In the genomic region with DNA sequence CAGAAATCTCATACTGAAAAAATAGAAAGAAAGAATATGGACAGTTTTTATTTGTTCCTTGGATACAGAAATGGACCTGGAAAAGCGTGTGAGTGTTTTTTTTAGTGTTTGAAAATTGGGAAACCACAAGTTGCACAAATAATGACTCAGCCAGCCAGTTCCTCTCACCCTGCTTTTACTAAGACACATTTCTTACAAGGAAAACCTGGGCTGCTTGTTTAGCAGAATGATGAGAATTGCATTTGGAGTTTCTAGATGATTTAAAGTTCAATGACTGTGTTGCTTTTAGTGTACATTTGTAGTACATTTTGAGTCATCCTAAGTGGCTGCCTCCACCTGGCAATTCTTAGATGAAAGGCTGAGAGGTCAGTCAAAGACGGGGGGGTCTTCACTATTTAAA, we compare ENCODE assay signal across 10 cellular contexts.
DNase-seq lines count a peak whose midpoint lies in the region; ATAC-seq and TF ChIP-seq lines count a peak whose summit lies in the region.
"Had no signal": no experiment of that assay in that cellular context is flagged by ENCODE, and none has a peak within 500 bp of the region (broad histone marks: within the 10 kb centered on the region; RNA-seq: fewer than 3 reads in every experiment).

No MANE protein-coding gene starts in this region.

- H3K9me3 Mint-ChIP-seq in activated naive CD4-positive, alpha-beta T cell treated with anti-CD3 and anti-CD28 coated beads, Interleukin-2, amount 10 ng/mL, durations not matched to agents 7 days and 5 days = no peaks in the 10 kb centered on the region
- H3K9me3 Mint-ChIP-seq in effector memory CD8-positive, alpha-beta T cell = peaks cover 4 to 16% of the 10 kb centered on the region in 2 donors

- H3K4me3 Mint-ChIP-seq in activated naive CD4-positive, alpha-beta T cell treated with anti-CD3 and anti-CD28 coated beads, Interleukin-2, amount 10 ng/mL, durations not matched to agents 7 days and 5 days = no peak overlapping the region
- no peak overlapping the region for H3K4me3 Mint-ChIP-seq in effector memory CD8-positive, alpha-beta T cell
- H3K4me3 Mint-ChIP-seq: activated naive CD8-positive, alpha-beta T cell; naive B cell had no signal

- no peak overlapping the region for H3K27ac Mint-ChIP-seq in activated naive CD4-positive, alpha-beta T cell treated with anti-CD3 and anti-CD28 coated beads, Interleukin-2, amount 10 ng/mL, durations not matched to agents 7 days and 5 days
- H3K27ac Mint-ChIP-seq in effector memory CD8-positive, alpha-beta T cell = no peak overlapping the region
- H3K27ac Mint-ChIP-seq: activated naive CD8-positive, alpha-beta T cell; naive B cell had no signal

- peak; percentile 93 for DNase-seq in LHCN-M2 (ENCODE audit: low read depth)
- peak; percentile 87 for DNase-seq in choroid plexus epithelial cell (ENCODE audit: low read depth)
- peak; percentile 31 for DNase-seq in osteoblast (ENCODE audit: insufficient read length, low spot score, missing footprints)
- DNase-seq in activated naive CD4-positive, alpha-beta T cell treated with anti-CD3 and anti-CD28 coated beads, Interleukin-2, amount 10 ng/mL, durations not matched to agents 7 days and 5 days = no peak
- no peak for DNase-seq in GM19238 (ENCODE audit: insufficient read length, low spot score)
- no peak for DNase-seq in effector memory CD8-positive, alpha-beta T cell
- DNase-seq: naive B cell had no signal

- H4K20me1 ChIP-seq in osteoblast (ENCODE audit: insufficient read depth, low read length) = no peaks in the 10 kb centered on the region

- H3K27ac ChIP-seq in osteoblast (ENCODE audit: low read depth, low read length) = no peak overlapping the region

- no peak overlapping the region for H3K4me2 ChIP-seq in osteoblast (ENCODE audit: insufficient read depth, low read length)

- H3K79me2 ChIP-seq in osteoblast (ENCODE audit: insufficient read depth, low read length) = no peaks in the 10 kb centered on the region

- no peaks in the 10 kb centered on the region for H3K36me3 Mint-ChIP-seq in activated naive CD4-positive, alpha-beta T cell treated with anti-CD3 and anti-CD28 coated beads, Interleukin-2, amount 10 ng/mL, durations not matched to agents 7 days and 5 days
- no peaks in the 10 kb centered on the region for H3K36me3 Mint-ChIP-seq in effector memory CD8-positive, alpha-beta T cell (ENCODE audit: insufficient read depth)
- H3K36me3 Mint-ChIP-seq: activated naive CD8-positive, alpha-beta T cell; naive B cell had no signal

- TF ChIP-seq CTCF in choroid plexus epithelial cell (conservative IDR thresholded peaks at IDR 0.05; ENCODE audit: low read depth, low read length) (no peak), osteoblast (IDR thresholded peaks at IDR 0.05; ENCODE audit: extremely low read depth, low read depth, low read length) (no peak)

- H2AFZ ChIP-seq in osteoblast (ENCODE audit: low read length) = no peak overlapping the region

- H3K27me3 ChIP-seq in osteoblast (ENCODE audit: insufficient read depth, low read length) = no peaks in the 10 kb centered on the region

- H3K4me3 ChIP-seq in choroid plexus epithelial cell (ENCODE audit: low read depth, low read length) (no peak overlapping the region), osteoblast (ENCODE audit: insufficient read depth, low read length) (no peak overlapping the region)

- H3K36me3 ChIP-seq in osteoblast (ENCODE audit: insufficient read depth, low read length) = no peaks in the 10 kb centered on the region

- no peaks in the 10 kb centered on the region for H3K4me1 ChIP-seq in osteoblast (ENCODE audit: insufficient read depth, low read length)

- H3K4me1 Mint-ChIP-seq in activated naive CD4-positive, alpha-beta T cell treated with anti-CD3 and anti-CD28 coated beads, Interleukin-2, amount 10 ng/mL, durations not matched to agents 7 days and 5 days = no peaks in the 10 kb centered on the region
- no peaks in the 10 kb centered on the region for H3K4me1 Mint-ChIP-seq in effector memory CD8-positive, alpha-beta T cell (ENCODE audit: low read depth in 2 of 2)
- H3K4me1 Mint-ChIP-seq: naive B cell had no signal

- H3K27me3 Mint-ChIP-seq in activated naive CD4-positive, alpha-beta T cell treated with anti-CD3 and anti-CD28 coated beads, Interleukin-2, amount 10 ng/mL, durations not matched to agents 7 days and 5 days = no peaks in the 10 kb centered on the region
- no peaks in the 10 kb centered on the region for H3K27me3 Mint-ChIP-seq in effector memory CD8-positive, alpha-beta T cell
- H3K27me3 Mint-ChIP-seq: activated naive CD8-positive, alpha-beta T cell; naive B cell had no signal

- CTCF ChIA-PET in activated naive CD4-positive, alpha-beta T cell treated with anti-CD3 and anti-CD28 coated beads, Interleukin-2, amount 10 ng/mL, durations not matched to agents 7 days and 5 days (lab: Charles Lee) = no interaction called here

- ATAC-seq in GM18499 (IDR thresholded peaks at IDR 0.05; ENCODE audit: insufficient read depth, unreplicated experiment) = peak; percentile 46
- ATAC-seq in HG03175 (IDR thresholded peaks at IDR 0.05; ENCODE audit: unreplicated experiment) = no peak
- no peak for ATAC-seq in effector memory CD8-positive, alpha-beta T cell (replicated peaks)

- H3K9me3 ChIP-seq in osteoblast (ENCODE audit: low read depth, low read length) = no peaks in the 10 kb centered on the region

Comparison
In these comparisons a context has a peak if more than half of its experiments do, and no peak if none do; other contexts are left out.
1. DNase-seq: peak in LHCN-M2 (single experiment), choroid plexus epithelial cell (single experiment) and osteoblast (single experiment); none in activated naive CD4-positive, alpha-beta T cell treated with anti-CD3 and anti-CD28 coated beads, Interleukin-2, amount 10 ng/mL, durations not matched to agents 7 days and 5 days (single experiment), GM19238 (single experiment) and effector memory CD8-positive, alpha-beta T cell (0 of 3).